ENCODE assay signal across 8 cellular contexts in genomic region chr2:68158134-68158447, GRCh38.
DNase-seq lines count a peak whose midpoint lies in the region; TF ChIP-seq lines count a peak whose summit lies in the region.

No MANE protein-coding gene starts in this region.

- H3K9ac ChIP-seq in SK-N-MC (ENCODE audit: insufficient read length): peak overlapping the region; percentile 94

- H3K9me3 ChIP-seq in SK-N-MC (ENCODE audit: low read depth, low read length): no peaks in the 10 kb centered on the region

- DNase-seq in GM12865 (ENCODE audit: low read depth): no peak
- no peak for DNase-seq in SK-N-MC (ENCODE audit: low read depth, low spot score)
- no peak for DNase-seq in fibroblast of pulmonary artery (ENCODE audit: low read depth)
- DNase-seq in retinal pigment epithelial cell (ENCODE audit: low read depth): no peak
- no peak for DNase-seq in NCI-H2107 (lab: John Stamatoyannopoulos, UW)
- no peak for DNase-seq in T-helper 9 cell
- no peak for DNase-seq in SKM-1 treated with dmso at 0.1 percent for 144 hours (lab: John Stamatoyannopoulos, UW; ENCODE audit: unreplicated experiment)
- DNase-seq in cortex of kidney (lab: John Stamatoyannopoulos, UW): no peak

- H3K27ac ChIP-seq in SK-N-MC: peak overlapping the region; percentile 99

- TF ChIP-seq CTCF in GM12865 (IDR thresholded peaks at IDR 0.05; ENCODE audit: insufficient read depth, low read depth, low read length, missing control alignments) (no peak), fibroblast of pulmonary artery (IDR thresholded peaks at IDR 0.05; ENCODE audit: low read length, missing control alignments) (no peak), retinal pigment epithelial cell (conservative IDR thresholded peaks at IDR 0.05; ENCODE audit: low read depth, low read length) (no peak)

- peaks cover 37% of the 10 kb centered on the region for H3K36me3 ChIP-seq in SK-N-MC (ENCODE audit: insufficient read depth, low read length)

- H3K4me3 ChIP-seq in GM12865 (ENCODE audit: low read depth, low read length) (peak overlapping the region; percentile 94), SK-N-MC (peak overlapping the region; percentile 94), fibroblast of pulmonary artery (replicated peaks; ENCODE audit: low read depth, low read length) (peak overlapping the region; percentile 96), retinal pigment epithelial cell (ENCODE audit: low read length) (peak overlapping the region; percentile 79)
